Comparison of ENCODE assay signal across 15 cellular contexts in the genomic region with DNA sequence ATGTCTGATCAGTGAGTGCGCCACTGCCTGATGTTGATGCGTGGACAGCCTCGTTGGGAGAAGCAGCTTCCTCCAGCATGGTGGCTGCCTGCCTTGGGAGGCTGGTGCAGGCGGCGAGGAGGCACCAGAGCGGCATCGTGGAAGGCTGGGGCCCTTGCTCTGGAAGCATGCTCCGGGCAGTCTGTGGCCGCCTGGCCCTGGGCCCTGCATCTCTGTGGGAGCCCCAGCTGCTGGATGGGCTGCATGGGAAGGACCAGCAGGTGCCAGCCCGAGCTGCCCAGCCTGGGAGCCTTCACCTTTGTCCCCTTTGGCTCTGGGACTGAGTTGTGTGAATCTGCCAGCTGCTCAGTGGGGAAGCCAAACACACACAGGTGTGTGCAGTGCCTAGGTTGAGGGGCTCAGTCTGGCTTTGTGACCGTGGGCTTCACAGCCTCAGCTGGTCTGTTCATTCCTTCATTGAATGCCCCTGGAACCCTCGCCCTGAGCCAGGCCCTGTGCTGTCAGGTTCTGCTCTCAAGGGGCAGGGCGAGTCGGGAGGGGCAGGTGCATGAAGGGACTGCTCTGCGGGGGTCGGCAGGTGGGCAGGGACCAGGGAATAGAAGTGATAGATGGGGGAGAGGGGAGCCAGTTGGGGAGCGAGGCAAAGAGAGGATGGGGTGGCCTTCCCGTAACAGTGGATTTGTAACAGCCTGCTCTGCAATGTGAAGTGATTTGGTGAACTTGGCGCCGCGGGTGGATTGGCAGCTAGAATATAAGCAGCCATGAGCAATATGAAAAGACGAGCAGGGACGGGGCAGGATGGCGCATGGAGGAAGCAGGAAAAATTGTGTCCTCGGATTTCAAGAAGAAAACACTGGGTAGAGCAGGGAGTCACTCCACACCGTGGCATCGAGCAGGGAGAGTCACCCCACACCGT.
"Had no signal": no experiment of that assay in that cellular context is flagged by ENCODE, and none has a peak within 500 bp of the region (broad histone marks: within the 10 kb centered on the region; RNA-seq: fewer than 3 reads in every experiment).

No MANE protein-coding gene starts in this region.

- H3K27me3 ChIP-seq: colonic mucosa, foreskin keratinocyte, tibial artery had no signal

- H3K9me3 ChIP-seq: colonic mucosa, SK-N-SH, tibial artery had no signal

- H3K4me1 ChIP-seq: colonic mucosa, foreskin keratinocyte, parathyroid adenoma, tibial artery had no signal

- H3K36me3 Mint-ChIP-seq: activated naive CD4-positive, alpha-beta T cell treated with anti-CD3 and anti-CD28 coated beads, Interleukin-2, amount 50 U/mL, for 72 hours; WTC11 had no signal

- DNase-seq: activated CD4-positive, alpha-beta T cell treated with anti-CD3 and anti-CD28 coated beads for 48 hours; activated CD8-positive, alpha-beta memory T cell treated with anti-CD3 and anti-CD28 coated beads for 24 hours; colonic mucosa; foreskin keratinocyte; SK-N-SH; stimulated activated CD4-positive, alpha-beta T cell treated with anti-CD3 and anti-CD28 coated beads, Interleukin-4, amount 100 ng/mL, for 4 hours had no signal

- H3K27ac ChIP-seq: colonic mucosa, foreskin keratinocyte, parathyroid adenoma, skin epidermis, tibial artery had no signal

- ATAC-seq: activated naive CD4-positive, alpha-beta T cell treated with anti-CD3 and anti-CD28 coated beads, Interleukin-2, amount 50 U/mL, for 72 hours; foreskin keratinocyte; Right ventricle myocardium inferior; WTC11 had no signal

- H3K4me3 Mint-ChIP-seq: nephron; T-helper 1 cell treated with Interleukin-12 subunit alpha and Interleukin-12 subunit beta and Interleukin-4 antibody, amounts not matched to agents 30 μg/mL and 1 μg/mL, for 36 hours; WTC11 had no signal

- H3K4me1 Mint-ChIP-seq: nephron, WTC11 had no signal

- H3K9me3 Mint-ChIP-seq: activated naive CD4-positive, alpha-beta T cell treated with anti-CD3 and anti-CD28 coated beads, Interleukin-2, amount 50 U/mL, for 72 hours; nephron; T-helper 1 cell treated with Interleukin-12 subunit alpha and Interleukin-12 subunit beta and Interleukin-4 antibody, amounts not matched to agents 30 μg/mL and 1 μg/mL, for 36 hours; WTC11 had no signal

- H3K27ac Mint-ChIP-seq: nephron; T-helper 1 cell treated with Interleukin-12 subunit alpha and Interleukin-12 subunit beta and Interleukin-4 antibody, amounts not matched to agents 30 μg/mL and 1 μg/mL, for 36 hours; WTC11 had no signal

- H3K4me3 ChIP-seq: colonic mucosa, lung, skin epidermis, tibial artery had no signal

- H3K36me3 ChIP-seq: colonic mucosa had no signal
